9 cellular contexts compared by ENCODE assay signal in genomic region chr16:20409398-20410152, GRCh38. TPM values are rescaled to one million over a fixed set of nuclear protein-coding genes. Genes with fewer than 3 reads are reported as not detected.
DNase-seq lines count a peak whose midpoint lies in the region; ATAC-seq, FAIRE-seq and TF ChIP-seq lines count a peak whose summit lies in the region.
"Had no signal": no experiment of that assay in that cellular context is flagged by ENCODE, and none has a peak within 500 bp of the region (broad histone marks: within the 10 kb centered on the region; RNA-seq: fewer than 3 reads in every experiment).

Gene ACSM5, plus strand, starts transcription at chr16:20409534. Its CDS starts 1,951 bp downstream, at chr16:20411485.

- DNase-seq in NCI-H2029 (lab: John Stamatoyannopoulos, UW) (peak; percentile 61), left ventricle myocardium superior (peak; percentile 64), spleen (no peak), PC-9 (no peak), small intestine (no peak)
- DNase-seq in activated naive CD8-positive, alpha-beta T cell treated with anti-CD3 and anti-CD28 coated beads for 36 hours: no peak

- CTCF ChIA-PET in PC-9 (lab: Charles Lee): no interaction called here

- H4K20me1 ChIP-seq in PC-9 (ENCODE audit: insufficient read depth): no peaks in the 10 kb centered on the region

- no peaks in the 10 kb centered on the region for H3K9me2 ChIP-seq in PC-9 (ENCODE audit: insufficient read depth)

- TF ChIP-seq CTCF in spleen (IDR thresholded peaks at IDR 0.05 in 8 of 11, conservative IDR thresholded peaks at IDR 0.05 in 3 of 11) (no peak), PC-9 (conservative IDR thresholded peaks at IDR 0.05) (no peak)

- peak; percentile 48 for ATAC-seq in GM21447 (IDR thresholded peaks at IDR 0.05; ENCODE audit: unreplicated experiment)
- peak; percentile 75 for ATAC-seq in left ventricle myocardium superior
- ATAC-seq in HG03460 (IDR thresholded peaks at IDR 0.05; ENCODE audit: unreplicated experiment): no peak

- no peak within 1 kb of the TSS for H2AFZ ChIP-seq in PC-9

- H3K36me3 ChIP-seq in spleen: no peaks in the 10 kb centered on the region
- H3K36me3 ChIP-seq in PC-9 (ENCODE audit: low read depth): no peaks in the 10 kb centered on the region
- no peaks in the 10 kb centered on the region for H3K36me3 ChIP-seq in small intestine (ENCODE audit: control insufficient read depth in 2 of 2, insufficient read depth in 2 of 2, low read length in 2 of 2)

- no peaks in the 10 kb centered on the region for H3K36me3 Mint-ChIP-seq in activated naive CD8-positive, alpha-beta T cell treated with anti-CD3 and anti-CD28 coated beads for 36 hours

- H3K27me3 ChIP-seq in spleen (replicated peaks in 1 of 7) (no peaks in the 10 kb centered on the region), PC-9 (ENCODE audit: insufficient read depth, low read depth) (peaks cover 59% of the 10 kb centered on the region), small intestine (ENCODE audit: control insufficient read depth in 2 of 2, insufficient read depth in 2 of 2, low read length in 2 of 2) (no peaks in the 10 kb centered on the region)

- no peaks in the 10 kb centered on the region for H3K9me3 Mint-ChIP-seq in activated naive CD8-positive, alpha-beta T cell treated with anti-CD3 and anti-CD28 coated beads for 36 hours

- no peak within 1 kb of the TSS for H3K4me2 ChIP-seq in PC-9

- H3K4me3 Mint-ChIP-seq in activated naive CD8-positive, alpha-beta T cell treated with anti-CD3 and anti-CD28 coated beads for 36 hours: no peak within 1 kb of the TSS

- H3K27ac ChIP-seq in spleen (peak within 1 kb of the TSS in 5 of 8 donors; percentile 0 to 69 (median 60)), PC-9 (no peak within 1 kb of the TSS), small intestine (ENCODE audit: low read depth in 1 of 2, low read length in 1 of 2) (peak within 1 kb of the TSS in 1 of 2 donors; percentile 16)

- H3K9me3 ChIP-seq in spleen (no peaks in the 10 kb centered on the region), PC-9 (ENCODE audit: insufficient read depth, low read depth) (no peaks in the 10 kb centered on the region), small intestine (ENCODE audit: control insufficient read depth, low read depth) (no peaks in the 10 kb centered on the region)

- POLR2A ChIA-PET in PC-9 (lab: Charles Lee; ENCODE audit: unreplicated experiment): no interaction called here

- H3K4me1 ChIP-seq in spleen: peaks cover 0 to 9% (median 0%) of the 10 kb centered on the region in 6 donors
- no peaks in the 10 kb centered on the region for H3K4me1 ChIP-seq in PC-9 (replicated peaks; ENCODE audit: insufficient read depth)
- no peaks in the 10 kb centered on the region for H3K4me1 ChIP-seq in small intestine (ENCODE audit: control insufficient read depth in 2 of 2, insufficient read depth in 1 of 2, low read depth in 1 of 2, low read length in 1 of 2)

- no peak for FAIRE-seq in small intestine (lab: Jason Lieb, UNC)

- intact Hi-C loops in left ventricle myocardium superior (cut with micrococcal nuclease) (no loop called here), spleen (cut with DNase I; ENCODE audit: low total_unique reads) (no loop called here), PC-9 (cut with micrococcal nuclease; ENCODE audit: unreplicated experiment) (no loop called here)

- no peaks in the 10 kb centered on the region for H3K79me2 ChIP-seq in PC-9 (ENCODE audit: low read depth)

- BruUV-seq in PC-9 (replicated peaks; lab: Mats Ljungman, UMichigan): no TSS peak

- 68 to 85% (median 75%) methylated on average over 6 of the region's 6 CpGs for WGBS in spleen, 5 donors
- 71 to 80% (median 74%) methylated on average over 6 of the region's 6 CpGs for WGBS in small intestine, 3 donors

- TF ChIP-seq POLR2A in spleen (IDR thresholded peaks at IDR 0.05): no peak

- peaks cover 9% of the 10 kb centered on the region for H3K27me3 Mint-ChIP-seq in activated naive CD8-positive, alpha-beta T cell treated with anti-CD3 and anti-CD28 coated beads for 36 hours

- no peaks in the 10 kb centered on the region for H3F3A ChIP-seq in PC-9 (ENCODE audit: insufficient read depth, low read depth)

- no peak within 1 kb of the TSS for H3K27ac Mint-ChIP-seq in activated naive CD8-positive, alpha-beta T cell treated with anti-CD3 and anti-CD28 coated beads for 36 hours

- H3K4me3 ChIP-seq in spleen (no peak within 1 kb of the TSS), PC-9 (no peak within 1 kb of the TSS), small intestine (ENCODE audit: low read depth in 1 of 2, low read length in 2 of 2) (no peak within 1 kb of the TSS)

- no peaks in the 10 kb centered on the region for H3K4me1 Mint-ChIP-seq in activated naive CD8-positive, alpha-beta T cell treated with anti-CD3 and anti-CD28 coated beads for 36 hours

RNA-seq across cellular contexts. Expression of gene ACSM5, which starts in this region (rescaled TPM):
- total RNA-seq in left ventricle myocardium superior (1.2 TPM), spleen (1 to 10 TPM; 2.1 to 8.8 (median 5.6) TPM), PC-9 (2021) (not detected in 2 replicates)
- polyA plus RNA-seq in spleen (1 to 10 TPM in 2 of 3 donors, under 1 TPM in 1; 1.00 to 1.6 (median 1.3) TPM), small intestine (under 1 TPM in 2 of 3 donors, not detected in 1; 0.81 to 0.97 TPM)
- total RNA-seq in activated naive CD8-positive, alpha-beta T cell treated with anti-CD3 and anti-CD28 coated beads for 36 hours: not detected
- total RNA-seq: fibroblast of lung had no signal

Comparison
In these comparisons a context has a peak if more than half of its experiments do, and no peak if none do; other contexts are left out.
1. DNase-seq: peak in NCI-H2029 (single experiment) and left ventricle myocardium superior (single experiment); none in spleen (single experiment), PC-9 (0 of 2), activated naive CD8-positive, alpha-beta T cell treated with anti-CD3 and anti-CD28 coated beads for 36 hours (single experiment) and small intestine (single experiment).